8 cellular contexts compared by ENCODE assay signal in the genomic region with DNA sequence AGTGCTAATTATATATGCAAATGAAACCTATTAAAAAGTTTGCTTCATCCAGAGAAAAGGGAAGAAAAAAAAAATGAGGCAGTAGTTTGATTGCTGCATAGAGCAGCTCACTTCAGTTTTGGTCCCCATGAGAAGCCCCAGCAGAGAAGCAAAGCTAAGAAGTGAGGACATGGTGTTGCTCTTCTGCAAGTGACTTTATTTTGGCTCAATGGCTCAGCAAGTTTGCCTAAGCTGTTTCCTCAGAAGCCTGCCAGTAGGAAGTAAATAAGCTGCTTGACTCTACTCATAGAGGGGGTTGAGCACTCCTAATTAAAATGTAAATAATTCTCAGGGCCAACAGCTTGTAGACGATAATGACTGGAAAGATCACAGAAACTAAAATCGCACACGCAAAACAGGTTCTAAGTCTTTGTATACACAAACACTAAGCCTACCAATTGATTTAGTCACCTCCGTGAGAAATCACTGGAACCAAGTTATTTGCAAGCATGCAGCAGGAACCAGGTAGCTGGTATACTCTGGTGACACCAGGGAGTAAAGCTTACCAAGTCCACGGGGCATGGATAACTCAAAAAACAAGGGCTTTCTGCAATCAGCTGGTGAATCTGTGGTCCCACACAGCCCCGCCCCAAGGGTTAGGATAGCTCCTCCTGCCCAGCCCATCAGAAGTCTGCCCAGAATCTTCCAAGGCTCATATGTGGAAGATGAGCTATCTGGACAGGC. TPM values are rescaled to one million over a fixed set of nuclear protein-coding genes. Genes with fewer than 3 reads are reported as not detected.
DNase-seq lines count a peak whose midpoint lies in the region; ATAC-seq and TF ChIP-seq lines count a peak whose summit lies in the region.

No MANE protein-coding gene starts in this region.

- H3K36me3 ChIP-seq in CD8-positive, alpha-beta memory T cell (ENCODE audit: insufficient read depth, low read length), result no peaks in the 10 kb centered on the region
- H3K36me3 ChIP-seq in colonic mucosa (no peaks in the 10 kb centered on the region), skeletal muscle satellite cell (ENCODE audit: insufficient read depth, low read length) (no peaks in the 10 kb centered on the region)

- H3K4me1 ChIP-seq in CD8-positive, alpha-beta memory T cell (ENCODE audit: insufficient read depth, low read length), result peaks cover 42% of the 10 kb centered on the region
- H3K4me1 ChIP-seq in colonic mucosa (peaks cover 6% of the 10 kb centered on the region), skeletal muscle satellite cell (ENCODE audit: control insufficient read depth, insufficient read depth, low read length) (peaks cover 44% of the 10 kb centered on the region)

- in situ Hi-C loops in GM13976 (cut with MboI; ENCODE audit: low sequenced_read_pairs, unreplicated experiment), result no loop called here

- no peaks in the 10 kb centered on the region for H3K27me3 ChIP-seq in CD8-positive, alpha-beta memory T cell (ENCODE audit: insufficient read depth, low read length, poor library complexity, severe bottlenecking)
- no peaks in the 10 kb centered on the region for H3K27me3 ChIP-seq in colonic mucosa
- no peaks in the 10 kb centered on the region for H3K27me3 ChIP-seq in skeletal muscle satellite cell (ENCODE audit: control insufficient read depth, insufficient read depth, low read length)

- CTCF ChIA-PET in CD8-positive, alpha-beta memory T cell (lab: Charles Lee), result interaction anchor here (0.9 to 1.4 kb wide), 3 partner anchors 20 to 38 kb away, joined by 3 to 4 read pairs (median 3); no protein-coding TSS in a partner anchor

- intact Hi-C loops in colonic mucosa (cut with DNase I), result no loop called here

- TF ChIP-seq CTCF in colonic mucosa (IDR thresholded peaks at IDR 0.05) (no peak), GM13976 (IDR thresholded peaks at IDR 0.05; ENCODE audit: borderline replicate concordance, control extremely low read depth, extremely low read depth, insufficient read depth, missing control alignments) (no peak)

- peak overlapping the region; percentile 56 to 95 (median 86) for H3K27ac Mint-ChIP-seq in CD8-positive, alpha-beta memory T cell

- H3K4me3 Mint-ChIP-seq in CD8-positive, alpha-beta memory T cell, result peak overlapping the region in 6 of 7 donors; percentile 29 to 73 (median 52)

- peak; percentile 13 for ATAC-seq in GM19395 (IDR thresholded peaks at IDR 0.05; ENCODE audit: unreplicated experiment)

- no peaks in the 10 kb centered on the region for H3K36me3 Mint-ChIP-seq in CD8-positive, alpha-beta memory T cell

- POLR2A ChIA-PET in CD8-positive, alpha-beta memory T cell (lab: Charles Lee), result interaction anchor here (1.1 to 3.0 kb wide), 4 partner anchors 13 to 39 kb away, joined by 3 to 42 read pairs (median 5); partner anchors contain the start of gene NABP1

- H3K27me3 Mint-ChIP-seq in CD8-positive, alpha-beta memory T cell, result peaks cover 0 to 4% of the 10 kb centered on the region in 2 donors

- H3K4me1 Mint-ChIP-seq in CD8-positive, alpha-beta memory T cell, result peaks cover 45 to 65% (median 48%) of the 10 kb centered on the region in 3 donors

- H3K27ac ChIP-seq in CD8-positive, alpha-beta memory T cell (ENCODE audit: low read depth, low read length), result peak overlapping the region; percentile 64
- peak overlapping the region; percentile 67 for H3K27ac ChIP-seq in colonic mucosa

- no peak for DNase-seq in CD8-positive, alpha-beta memory T cell
- DNase-seq in NCI-H1048 (lab: John Stamatoyannopoulos, UW) (peak; percentile 60), colonic mucosa (peak; percentile 35), pons (ENCODE audit: low spot score) (no peak), RPMI8226 (no peak), GM13976 (ENCODE audit: low spot score) (no peak)

- H3K4me2 ChIP-seq in skeletal muscle satellite cell (ENCODE audit: low read length), result peak overlapping the region; percentile 56

- H3K9ac ChIP-seq in colonic mucosa (ENCODE audit: low read depth in 2 of 2, low read length in 2 of 2) (peak overlapping the region in 1 of 2 donors; percentile 61), skeletal muscle satellite cell (ENCODE audit: low read depth, low read length) (peak overlapping the region; percentile 79)

- H3K9me3 Mint-ChIP-seq in CD8-positive, alpha-beta memory T cell, result no peaks in the 10 kb centered on the region

- H3K4me3 ChIP-seq in CD8-positive, alpha-beta memory T cell (ENCODE audit: low read length), result peak overlapping the region; percentile 16
- H3K4me3 ChIP-seq in colonic mucosa (no peak overlapping the region), skeletal muscle satellite cell (ENCODE audit: low read length) (no peak overlapping the region)

- no peaks in the 10 kb centered on the region for H3K9me3 ChIP-seq in CD8-positive, alpha-beta memory T cell (ENCODE audit: low read length)
- H3K9me3 ChIP-seq in colonic mucosa, result no peaks in the 10 kb centered on the region
- no peaks in the 10 kb centered on the region for H3K9me3 ChIP-seq in skeletal muscle satellite cell (replicated peaks; ENCODE audit: low read length)

RNA-seq across cellular contexts. Expression of gene NABP1, which starts 39.7 kb away (rescaled TPM):
- total RNA-seq in CD8-positive, alpha-beta memory T cell, result 10 to 100 TPM; 44.9 to 48.2 TPM
- 13.9 TPM for polyA plus RNA-seq in CD8-positive, alpha-beta memory T cell
- total RNA-seq in colonic mucosa, result 10 to 100 TPM; 10.1 to 15.9 TPM
- total RNA-seq in skeletal muscle satellite cell (2012; rRNA removed), result 62.9 and 107 TPM in 2 replicates

Comparison
In these comparisons a context has a peak if more than half of its experiments do, and no peak if none do; other contexts are left out.
1. DNase-seq: peak in NCI-H1048 (single experiment) and colonic mucosa (single experiment); none in CD8-positive, alpha-beta memory T cell (0 of 5), pons (single experiment), RPMI8226 (single experiment) and GM13976 (single experiment).